In genomic region chr19:49056902-49057596, GRCh38 we compare ENCODE assay signal across 8 cellular contexts. TPM values are rescaled to one million over a fixed set of nuclear protein-coding genes. Genes with fewer than 3 reads are reported as not detected.
DNase-seq lines count a peak whose midpoint lies in the region; ATAC-seq and TF ChIP-seq lines count a peak whose summit lies in the region.
"Not testable (repeated sequence)": the region's sequence is repeated elsewhere in the genome, so short reads cannot be mapped to it uniquely, and the experiment has no call there.

No MANE protein-coding gene starts in this region.

- H3K27me3 ChIP-seq in mucosa of rectum (ENCODE audit: control insufficient read depth in 2 of 2, insufficient read depth in 2 of 2, low read length in 2 of 2) (peaks cover 18 to 24% of the 10 kb centered on the region in 2 donors), sigmoid colon (peaks cover 18 to 40% (median 23%) of the 10 kb centered on the region in 3 donors)
- H3K27me3 ChIP-seq in vagina = not testable (repeated sequence)

- peaks cover 15% of the 10 kb centered on the region for H3K4me1 Mint-ChIP-seq in activated naive CD8-positive, alpha-beta T cell (ENCODE audit: low read depth)
- peaks cover 18 to 27% of the 10 kb centered on the region in 2 donors for H3K4me1 Mint-ChIP-seq in effector memory CD8-positive, alpha-beta T cell (ENCODE audit: low read depth in 2 of 2)

- intact Hi-C loops in left ventricle myocardium superior (cut with micrococcal nuclease); sigmoid colon (cut with DNase I); vagina (cut with DNase I): not testable (repeated sequence)

- WGBS in sigmoid colon, 2 donors = 3 to 5% methylated on average over 34 of the region's 34 CpGs

- H3K36me3 ChIP-seq in ES-I3 (ENCODE audit: insufficient read depth, low read length); SK-N-MC (ENCODE audit: insufficient read depth, low read length); mucosa of rectum (ENCODE audit: control insufficient read depth in 2 of 2, insufficient read depth in 2 of 2, low read length in 2 of 2); sigmoid colon; vagina: not testable (repeated sequence)

- not testable (repeated sequence) for TF ChIP-seq EP300 in sigmoid colon (IDR thresholded peaks at IDR 0.05)

- H3K27ac ChIP-seq in SK-N-MC; mucosa of rectum (ENCODE audit: low read depth in 2 of 2, low read length in 2 of 2); sigmoid colon: not testable (repeated sequence)
- H3K27ac ChIP-seq in vagina = peak overlapping the region; percentile 15

- not testable (repeated sequence) for TF ChIP-seq POLR2A in sigmoid colon (IDR thresholded peaks at IDR 0.05); vagina (IDR thresholded peaks at IDR 0.05)

- peak overlapping the region; percentile 89 for H3K4me3 Mint-ChIP-seq in activated naive CD8-positive, alpha-beta T cell
- H3K4me3 Mint-ChIP-seq in effector memory CD8-positive, alpha-beta T cell = peak overlapping the region; percentile 84 to 87

- H3K36me3 Mint-ChIP-seq in activated naive CD8-positive, alpha-beta T cell; effector memory CD8-positive, alpha-beta T cell (ENCODE audit: insufficient read depth): not testable (repeated sequence)

- H3K9me3 ChIP-seq in ES-I3 (ENCODE audit: control insufficient read depth, insufficient read depth, low read length); SK-N-MC (ENCODE audit: low read depth, low read length); mucosa of rectum (ENCODE audit: control insufficient read depth in 2 of 2, low read length in 2 of 2); sigmoid colon; vagina: not testable (repeated sequence)

- not testable (repeated sequence) for H3K9me3 Mint-ChIP-seq in activated naive CD8-positive, alpha-beta T cell (ENCODE audit: low read depth); effector memory CD8-positive, alpha-beta T cell

- peak overlapping the region; percentile 85 for H3K4me3 ChIP-seq in SK-N-MC
- H3K4me3 ChIP-seq in mucosa of rectum (ENCODE audit: low read length in 2 of 2) = peak overlapping the region; percentile 59 to 65
- H3K4me3 ChIP-seq in sigmoid colon = peak overlapping the region; percentile 29 to 54 (median 48)
- peak overlapping the region; percentile 47 to 48 for H3K4me3 ChIP-seq in vagina

- not testable (repeated sequence) for H3K4me1 ChIP-seq in ES-I3 (ENCODE audit: insufficient read depth, low read length)
- H3K4me1 ChIP-seq in mucosa of rectum (ENCODE audit: control insufficient read depth in 2 of 2, insufficient read depth in 2 of 2, low read length in 2 of 2) (peaks cover 11 to 20% of the 10 kb centered on the region in 2 donors), sigmoid colon (peaks cover 0 to 25% (median 21%) of the 10 kb centered on the region in 4 donors), vagina (peaks cover 22% of the 10 kb centered on the region)

- H3K27ac Mint-ChIP-seq in activated naive CD8-positive, alpha-beta T cell = not testable (repeated sequence)
- H3K27ac Mint-ChIP-seq in effector memory CD8-positive, alpha-beta T cell = peak overlapping the region; percentile 50 to 89

- not testable (repeated sequence) for TF ChIP-seq CTCF in sigmoid colon (IDR thresholded peaks at IDR 0.05); vagina (IDR thresholded peaks at IDR 0.05)

- ATAC-seq in effector memory CD8-positive, alpha-beta T cell (replicated peaks) = not testable (repeated sequence)
- ATAC-seq in left ventricle myocardium superior = peak; percentile 44

- peaks cover 12% of the 10 kb centered on the region for H3K27me3 Mint-ChIP-seq in activated naive CD8-positive, alpha-beta T cell
- H3K27me3 Mint-ChIP-seq in effector memory CD8-positive, alpha-beta T cell = peaks cover 46 to 53% of the 10 kb centered on the region in 2 donors

- DNase-seq in SK-N-MC (ENCODE audit: low read depth, low spot score); effector memory CD8-positive, alpha-beta T cell; left ventricle myocardium superior; sigmoid colon; vagina (ENCODE audit: extremely low spot score in 2 of 2): not testable (repeated sequence)

- peak overlapping the region; percentile 78; the same call in 1 of the 2 replicates for H3K9ac ChIP-seq in ES-I3 (ENCODE audit: low read depth, low read length)
- not testable (repeated sequence) for H3K9ac ChIP-seq in SK-N-MC (ENCODE audit: insufficient read length)
- peak overlapping the region in 1 of 2 donors; percentile 19 for H3K9ac ChIP-seq in mucosa of rectum (ENCODE audit: low read depth in 1 of 2, low read length in 2 of 2)

RNA-seq across cellular contexts. Expression of gene CGB7, which starts 0.5 kb away (rescaled TPM):
- not detected for total RNA-seq in left ventricle myocardium superior
- not detected for total RNA-seq in sigmoid colon
- under 1 TPM in 1 of 3 donors, not detected in 2; 0.23 TPM for polyA plus RNA-seq in sigmoid colon
- total RNA-seq in vagina = 0.98 TPM

RNA-seq across cellular contexts. Expression of gene NTF4, which starts 7.6 kb away (rescaled TPM):
- total RNA-seq in left ventricle myocardium superior (not detected), sigmoid colon (not detected), vagina (6.1 TPM)
- not detected for polyA plus RNA-seq in sigmoid colon

RNA-seq across cellular contexts. Expression of gene CGB8, which starts 8.1 kb away (rescaled TPM):
- total RNA-seq in left ventricle myocardium superior (not detected), sigmoid colon (not detected), vagina (not detected)
- not detected for polyA plus RNA-seq in sigmoid colon

RNA-seq across cellular contexts. Expression of gene CGB5, which starts 13.4 kb away (rescaled TPM):
- total RNA-seq in left ventricle myocardium superior (not detected), sigmoid colon (not detected), vagina (not detected)
- polyA plus RNA-seq in sigmoid colon = not detected

RNA-seq across cellular contexts. Expression of gene KCNA7, which starts 15.4 kb away (rescaled TPM):
- total RNA-seq in left ventricle myocardium superior = 0.42 TPM
- not detected for total RNA-seq in sigmoid colon
- polyA plus RNA-seq in sigmoid colon = not detected
- not detected for total RNA-seq in vagina
